ENCODE assay signal across 14 cellular contexts in the genomic region with DNA sequence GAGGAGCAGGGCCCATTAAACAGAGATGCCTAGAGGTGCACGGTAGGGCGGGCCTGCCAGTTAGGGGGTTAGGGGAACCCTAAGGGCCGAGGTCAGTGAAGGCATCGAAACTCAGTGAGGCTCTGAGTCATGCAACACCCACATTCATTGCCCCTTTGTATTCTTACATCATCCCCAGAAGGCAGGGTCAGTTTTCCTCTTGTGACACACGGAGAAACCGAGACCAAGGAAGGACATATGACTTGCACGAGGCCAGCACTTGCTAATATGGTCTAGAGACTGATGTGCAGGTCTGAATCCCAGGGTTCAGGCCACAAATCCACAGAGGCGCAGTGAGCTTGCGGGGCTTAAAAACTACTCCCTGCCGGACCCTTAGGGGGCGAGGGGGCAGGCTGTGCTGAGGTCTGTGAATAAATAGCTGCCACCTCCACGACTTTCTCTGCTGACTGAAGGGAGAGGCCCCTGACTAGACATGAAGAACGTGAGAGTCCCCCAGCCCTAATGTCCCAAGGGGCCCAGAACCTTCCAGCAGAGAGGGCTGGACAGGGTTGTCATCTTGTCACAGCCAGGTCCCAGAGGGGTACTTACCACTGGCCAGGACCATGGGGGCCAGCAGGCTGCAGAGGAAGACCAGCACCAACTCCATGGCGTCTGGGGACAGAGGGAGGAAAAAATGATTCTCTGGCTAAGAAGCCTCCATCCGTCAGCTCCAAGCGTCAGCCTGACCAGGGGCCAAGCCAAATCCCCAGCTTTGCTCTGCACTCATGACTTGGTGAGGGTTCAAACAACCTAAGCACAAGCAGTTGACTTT. TPM values are rescaled to one million over a fixed set of nuclear protein-coding genes. Genes with fewer than 3 reads are reported as not detected.
DNase-seq lines count a peak whose midpoint lies in the region; ATAC-seq, FAIRE-seq and TF ChIP-seq lines count a peak whose summit lies in the region.
"Had no signal": no experiment of that assay in that cellular context is flagged by ENCODE, and none has a peak within 500 bp of the region (broad histone marks: within the 10 kb centered on the region; RNA-seq: fewer than 3 reads in every experiment).

No MANE protein-coding gene starts in this region.

- H3K79me2 ChIP-seq in K562 (ENCODE audit: control insufficient read depth, insufficient read depth, low read length): no peaks in the 10 kb centered on the region

- H3K4me2 ChIP-seq in K562 (ENCODE audit: insufficient read depth, low read length): no peak overlapping the region

- 12% methylated on average over 16 of the region's 16 CpGs for WGBS in K562 (ENCODE audit: insufficient coverage, low coverage, missing lambda C conversion rate)

- no TSS peak for BruUV-seq in K562 (replicated peaks; lab: Mats Ljungman, UMichigan)

- no peak for TF ChIP-seq EP300 in K562 (IDR thresholded peaks at IDR 0.05; ENCODE audit: low read length)

- H2AFZ ChIP-seq in K562 (ENCODE audit: low read depth, low read length): no peak overlapping the region

- TF ChIP-seq CTCF in NB4 (IDR thresholded peaks at IDR 0.05; ENCODE audit: low read depth, low read length) (peak; percentile 15), K562 (IDR thresholded peaks at IDR 0.05 in 2 of 3, conservative IDR thresholded peaks at IDR 0.05 in 1 of 3; ENCODE audit: insufficient read depth in 2 of 3, low read depth in 1 of 3, low read length in 3 of 3) (no peak), left lung (IDR thresholded peaks at IDR 0.05) (no peak)

- TF ChIP-seq RAD21 in K562 (CRISPR knock-in tag; conservative IDR thresholded peaks at IDR 0.05 in 1 of 2, IDR thresholded peaks at IDR 0.05 in 1 of 2): no peak

- H3K36me3 ChIP-seq in K562 (ENCODE audit: control insufficient read depth, insufficient read depth, low read length) (no peaks in the 10 kb centered on the region), left lung (no peaks in the 10 kb centered on the region), subcutaneous abdominal adipose tissue (ENCODE audit: control insufficient read depth in 5 of 5, insufficient read depth in 5 of 5, low read length in 5 of 5) (peaks cover 0 to 25% (median 4%) of the 10 kb centered on the region in 5 donors)
- H3K36me3 ChIP-seq: pancreas had no signal

- H3K9ac ChIP-seq in K562 (ENCODE audit: insufficient read depth in 1 of 2, low read depth in 2 of 2, low read length in 2 of 2) (no peak overlapping the region), subcutaneous abdominal adipose tissue (ENCODE audit: low read length in 5 of 5) (no peak overlapping the region)

- FAIRE-seq in K562 (lab: Jason Lieb, UNC): no peak
- FAIRE-seq: pancreas had no signal

- H3K27me3 ChIP-seq in K562 (ENCODE audit: control insufficient read depth in 2 of 2, insufficient read depth in 2 of 2, low read length in 2 of 2): peaks cover 8 to 50% of the 10 kb centered on the region in 2 experiments; a peak in 4 of 5 replicates
- no peaks in the 10 kb centered on the region for H3K27me3 ChIP-seq in left lung
- H3K27me3 ChIP-seq in subcutaneous abdominal adipose tissue (ENCODE audit: control insufficient read depth in 5 of 5, insufficient read depth in 4 of 5, low read length in 5 of 5): peaks cover 0 to 4% (median 2%) of the 10 kb centered on the region in 5 donors
- H3K27me3 ChIP-seq: pancreas had no signal

- TF ChIP-seq POLR2A in NB4 (IDR thresholded peaks at IDR 0.05; ENCODE audit: extremely low read depth, insufficient read length) (no peak), K562 (conservative IDR thresholded peaks at IDR 0.05) (no peak)

- H3K4me1 ChIP-seq in K562 (replicated peaks in 1 of 2; ENCODE audit: control insufficient read depth in 2 of 2, insufficient read depth in 2 of 2, low read length in 2 of 2) (no peaks in the 10 kb centered on the region), left lung (peaks cover 0 to 40% of the 10 kb centered on the region in 2 donors), subcutaneous abdominal adipose tissue (ENCODE audit: control insufficient read depth in 5 of 5, insufficient read depth in 5 of 5, low read length in 5 of 5) (peaks cover 0 to 50% (median 10%) of the 10 kb centered on the region in 5 donors)
- H3K4me1 ChIP-seq: pancreas had no signal

- CTCF ChIA-PET in K562 (lab: Yijun Ruan, JAX; ENCODE audit: low intra/inter-chr PET ratio): interaction anchor here (0.7 to 3.7 kb wide), 2 partner anchors 103 to 211 kb away, joined by 3 to 34 read pairs; no protein-coding TSS in a partner anchor

- no peak overlapping the region for H3K27ac ChIP-seq in K562 (ENCODE audit: extremely low read depth, low read depth, low read length)
- H3K27ac ChIP-seq in left lung: peak overlapping the region in 1 of 2 donors; percentile 80
- H3K27ac ChIP-seq in subcutaneous abdominal adipose tissue (ENCODE audit: low read depth, low read length): peak overlapping the region; percentile 46

- DNase-seq in NB4 (ENCODE audit: low read depth): peak; percentile 91
- peak in 1 of 4 experiments; percentile 12 for DNase-seq in K562 (ENCODE audit: extremely low read depth in 1 of 4, low spot score in 3 of 4)
- DNase-seq in left lung: peak in 1 of 2 donors; percentile 67
- DNase-seq in iPS-NIHi7 (ENCODE audit: extremely low spot score): no peak
- DNase-seq in NCI-H774 (lab: John Stamatoyannopoulos, UW): no peak
- DNase-seq: COR-L47; foreskin fibroblast; left colon; NCI-H1694 treated with DMSO at 0.1 percent for 48 hours; stimulated activated CD4-positive, alpha-beta T cell treated with anti-CD3 and anti-CD28 coated beads, Interleukin-4, amount 100 ng/mL, for 1 hour; T-helper 1 cell had no signal

- H3K9me1 ChIP-seq in K562 (ENCODE audit: control insufficient read depth, insufficient read depth, low read length): no peaks in the 10 kb centered on the region

- H3K9me3 ChIP-seq in K562 (replicated peaks; ENCODE audit: control insufficient read depth, insufficient read depth, low read depth, low read length) (no peaks in the 10 kb centered on the region), left lung (no peaks in the 10 kb centered on the region), subcutaneous abdominal adipose tissue (ENCODE audit: control insufficient read depth in 5 of 5, low read length in 5 of 5) (no peaks in the 10 kb centered on the region)
- H3K9me3 ChIP-seq: pancreas had no signal

- in situ Hi-C loops in K562 (cut with MboI): loop anchor here (10.0 kb wide), 1 partner anchor 102 kb away; no protein-coding TSS in a partner anchor

- intact Hi-C loops in K562 (cut with micrococcal nuclease): no loop called here
- intact Hi-C loops in left lung (cut with DNase I): loop anchor here in 1 of 2 donors (5.0 to 10.0 kb wide), 2 partner anchors 62 to 105 kb away; no protein-coding TSS in a partner anchor

- ATAC-seq in K562 (peak; percentile 31; the same call in 2 of the 3 replicates), left lung (peak; percentile 69), GM19324 (IDR thresholded peaks at IDR 0.05; ENCODE audit: low FRiP score, unreplicated experiment) (no peak)
- ATAC-seq: left colon had no signal

- H3K4me3 ChIP-seq in NB4 (ENCODE audit: low read depth, low read length): no peak overlapping the region
- H3K4me3 ChIP-seq in K562: no peak overlapping the region
- no peak overlapping the region for H3K4me3 ChIP-seq in left lung
- H3K4me3 ChIP-seq in subcutaneous abdominal adipose tissue (ENCODE audit: low read depth in 1 of 5, low read length in 5 of 5): no peak overlapping the region
- H3K4me3 ChIP-seq: pancreas had no signal

- peaks cover 6% of the 10 kb centered on the region; the same call in 1 of the 2 replicates for H4K20me1 ChIP-seq in K562 (replicated peaks; ENCODE audit: control insufficient read depth, insufficient read depth, low read length)

- POLR2A ChIA-PET in K562 (lab: Yijun Ruan, JAX): interaction anchor here (0.6 to 1.3 kb wide), 5 partner anchors 9 to 1751 kb away, joined by 3 to 5 read pairs (median 4); no protein-coding TSS in a partner anchor

RNA-seq across cellular contexts. Expression of gene FXYD2, which starts 17.8 kb away (rescaled TPM):
- total RNA-seq in K562 (2011; cell fraction: chromatin; rRNA removed; ENCODE audit: low replicate concordance): not detected in 2 replicates
- not detected in 2 replicates for total RNA-seq in K562 (2011; cell fraction: nucleolus; rRNA removed)
- not detected in 2 replicates for total RNA-seq in K562 (2011; cell fraction: nucleoplasm; rRNA removed)
- not detected in 2 replicates for total RNA-seq in K562 (2014; rRNA removed)
- not detected in 2 replicates for total RNA-seq in K562 (2014; rRNA removed; fragmentation: Illumina TruSeq; extraction: Trizol)
- not detected in 2 replicates for total RNA-seq in K562 (2015; rRNA removed; fragmentation: Illumina TruSeq; extraction: Trizol)
- 0.29 TPM in 1 of 2 replicates, not detected in the other for total RNA-seq in K562 (2021)
- not detected in 2 replicates for polyA plus RNA-seq in K562 (2011; rRNA removed)
- polyA plus RNA-seq in K562 (2011; cell fraction: cytosol; rRNA removed): not detected in 2 replicates
- polyA plus RNA-seq in K562 (2011; cell fraction: nucleus; rRNA removed): not detected in 2 replicates
- polyA plus RNA-seq in K562 (2012): not detected in 2 replicates
- not detected in 2 replicates for polyA plus RNA-seq in K562 (2014; fragmentation: Illumina TruSeq; extraction: Trizol)
- polyA plus RNA-seq in K562 (2014; fragmentation: Nextera tagmentation; extraction: Ambion mirVana): not detected
- not detected in 2 replicates for polyA plus RNA-seq in K562 (2014; rRNA removed)
- not detected in 2 replicates for polyA minus RNA-seq in K562 (2011; rRNA and poly(A)+ RNA removed)
- polyA minus RNA-seq in K562 (2011; cell fraction: cytosol; rRNA and poly(A)+ RNA removed): not detected in 2 replicates
- not detected in 2 replicates for polyA minus RNA-seq in K562 (2011; cell fraction: nucleus; rRNA and poly(A)+ RNA removed)
- total RNA-seq in left lung: 1 to 10 TPM; 1.2 to 4.4 TPM

RNA-seq across cellular contexts. Expression of gene FXYD6, which starts 34.1 kb away (rescaled TPM):
- not detected in 2 replicates for total RNA-seq in K562 (2011; cell fraction: chromatin; rRNA removed; ENCODE audit: low replicate concordance)
- total RNA-seq in K562 (2011; cell fraction: nucleolus; rRNA removed): not detected in 2 replicates
- total RNA-seq in K562 (2011; cell fraction: nucleoplasm; rRNA removed): not detected in 2 replicates
- total RNA-seq in K562 (2014; rRNA removed): not detected in 2 replicates
- total RNA-seq in K562 (2014; rRNA removed; fragmentation: Illumina TruSeq; extraction: Trizol): not detected in 2 replicates
- total RNA-seq in K562 (2015; rRNA removed; fragmentation: Illumina TruSeq; extraction: Trizol): not detected in 2 replicates
- total RNA-seq in K562 (2021): 0.27 and 0.35 TPM in 2 replicates
- polyA plus RNA-seq in K562 (2011; rRNA removed): not detected in 2 replicates
- 0.06 TPM in 1 of 2 replicates, not detected in the other for polyA plus RNA-seq in K562 (2011; cell fraction: cytosol; rRNA removed)
- polyA plus RNA-seq in K562 (2011; cell fraction: nucleus; rRNA removed): 0.11 TPM in 1 of 2 replicates, not detected in the other
- 0.07 and 0.14 TPM in 2 replicates for polyA plus RNA-seq in K562 (2012)
- polyA plus RNA-seq in K562 (2014; fragmentation: Illumina TruSeq; extraction: Trizol): not detected in 2 replicates
- polyA plus RNA-seq in K562 (2014; fragmentation: Nextera tagmentation; extraction: Ambion mirVana): not detected
- polyA plus RNA-seq in K562 (2014; rRNA removed): 0.07 TPM in 1 of 2 replicates, not detected in the other
- 0.18 TPM in 1 of 2 replicates, not detected in the other for polyA minus RNA-seq in K562 (2011; rRNA and poly(A)+ RNA removed)
- not detected in 2 replicates for polyA minus RNA-seq in K562 (2011; cell fraction: cytosol; rRNA and poly(A)+ RNA removed)
- not detected in 2 replicates for polyA minus RNA-seq in K562 (2011; cell fraction: nucleus; rRNA and poly(A)+ RNA removed)
- total RNA-seq in left lung: 10 to 100 TPM; 41.4 to 55.0 TPM

RNA-seq across cellular contexts. Expression of gene DSCAML1, which starts 45.3 kb away (rescaled TPM):
- not detected in 2 replicates for total RNA-seq in K562 (2011; cell fraction: chromatin; rRNA removed; ENCODE audit: low replicate concordance)
- not detected in 2 replicates for total RNA-seq in K562 (2011; cell fraction: nucleolus; rRNA removed)
- total RNA-seq in K562 (2011; cell fraction: nucleoplasm; rRNA removed): not detected in 2 replicates
- total RNA-seq in K562 (2014; rRNA removed): not detected in 2 replicates
- total RNA-seq in K562 (2014; rRNA removed; fragmentation: Illumina TruSeq; extraction: Trizol): not detected in 2 replicates
- not detected in 2 replicates for total RNA-seq in K562 (2015; rRNA removed; fragmentation: Illumina TruSeq; extraction: Trizol)
- not detected in 2 replicates for total RNA-seq in K562 (2021)
- polyA plus RNA-seq in K562 (2011; rRNA removed): not detected in 2 replicates
- not detected in 2 replicates for polyA plus RNA-seq in K562 (2011; cell fraction: cytosol; rRNA removed)
- not detected in 2 replicates for polyA plus RNA-seq in K562 (2011; cell fraction: nucleus; rRNA removed)
- not detected in 2 replicates for polyA plus RNA-seq in K562 (2012)
- polyA plus RNA-seq in K562 (2014; fragmentation: Illumina TruSeq; extraction: Trizol): not detected in 2 replicates
- not detected for polyA plus RNA-seq in K562 (2014; fragmentation: Nextera tagmentation; extraction: Ambion mirVana)
- polyA plus RNA-seq in K562 (2014; rRNA removed): not detected in 2 replicates
- not detected in 2 replicates for polyA minus RNA-seq in K562 (2011; rRNA and poly(A)+ RNA removed)
- not detected in 2 replicates for polyA minus RNA-seq in K562 (2011; cell fraction: cytosol; rRNA and poly(A)+ RNA removed)
- not detected in 2 replicates for polyA minus RNA-seq in K562 (2011; cell fraction: nucleus; rRNA and poly(A)+ RNA removed)
- total RNA-seq in left lung: under 1 TPM; 0.35 to 0.39 TPM

Comparison
In these comparisons a context has a peak if more than half of its experiments do, and no peak if none do; other contexts are left out.
1. RNA of gene FXYD6, which starts 34.1 kb away (total RNA-seq): 41.4 to 55.0 TPM in left lung; 0.27 to 0.35 TPM in K562; every median in the first group is over 10 times any median in the second.